1 cellular context compared by ENCODE assay signal in the genomic region with DNA sequence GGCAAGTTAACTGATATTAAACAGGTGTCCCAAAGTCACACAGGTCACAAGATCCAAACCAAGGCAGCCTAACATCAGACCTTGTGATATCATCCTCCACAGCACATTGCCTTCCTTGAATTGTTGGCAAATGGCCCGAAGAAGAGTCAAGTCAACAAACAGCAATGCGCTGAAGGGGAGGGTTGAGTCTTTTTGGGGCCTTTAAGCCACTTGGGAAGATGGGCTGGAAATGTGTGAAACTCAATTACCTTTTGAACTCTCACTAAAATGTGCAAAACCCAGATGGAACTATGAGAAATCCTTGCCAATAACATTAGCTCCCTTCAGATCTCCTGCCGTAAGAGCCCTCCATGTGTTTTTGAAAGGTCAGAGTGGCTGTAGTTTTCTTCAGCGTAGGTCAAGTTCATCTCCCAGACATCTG.
TF ChIP-seq lines count a peak whose summit lies in the region.

No MANE protein-coding gene starts in this region.

TF ChIP-seq in IMR-90, 13 proteins besides CTCF, POLR2A, EP300 and RAD21 (continued from another document):
- TF ChIP-seq MXI1 (IDR thresholded peaks at IDR 0.05; ENCODE audit: borderline replicate concordance, low read depth, low read length) (no peak), CEBPB (IDR thresholded peaks at IDR 0.05; ENCODE audit: low read depth, low read length) (no peak), USF2 (IDR thresholded peaks at IDR 0.05; ENCODE audit: low read depth, low read length) (no peak), MAFK (IDR thresholded peaks at IDR 0.05; ENCODE audit: low read depth, low read length) (no peak), SMC3 (IDR thresholded peaks at IDR 0.05; ENCODE audit: low read depth, low read length) (no peak), MAZ (IDR thresholded peaks at IDR 0.05; ENCODE audit: borderline replicate concordance, low read depth, low read length) (no peak), RCOR1 (IDR thresholded peaks at IDR 0.05; ENCODE audit: insufficient replicate concordance, low read length) (no peak), CHD1 (IDR thresholded peaks at IDR 0.05; ENCODE audit: low read depth, low read length) (no peak), FOS (IDR thresholded peaks at IDR 0.05; ENCODE audit: low read depth, low read length) (no peak)
- TF ChIP-seq, protein P1, sequence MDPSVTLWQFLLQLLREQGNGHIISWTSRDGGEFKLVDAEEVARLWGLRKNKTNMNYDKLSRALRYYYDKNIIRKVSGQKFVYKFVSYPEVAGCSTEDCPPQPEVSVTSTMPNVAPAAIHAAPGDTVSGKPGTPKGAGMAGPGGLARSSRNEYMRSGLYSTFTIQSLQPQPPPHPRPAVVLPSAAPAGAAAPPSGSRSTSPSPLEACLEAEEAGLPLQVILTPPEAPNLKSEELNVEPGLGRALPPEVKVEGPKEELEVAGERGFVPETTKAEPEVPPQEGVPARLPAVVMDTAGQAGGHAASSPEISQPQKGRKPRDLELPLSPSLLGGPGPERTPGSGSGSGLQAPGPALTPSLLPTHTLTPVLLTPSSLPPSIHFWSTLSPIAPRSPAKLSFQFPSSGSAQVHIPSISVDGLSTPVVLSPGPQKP (IDR thresholded peaks at IDR 0.05; ENCODE audit: borderline replicate concordance, low read depth, low read length): no peak
